ENCODE assay signal across 23 cellular contexts in the genomic region with DNA sequence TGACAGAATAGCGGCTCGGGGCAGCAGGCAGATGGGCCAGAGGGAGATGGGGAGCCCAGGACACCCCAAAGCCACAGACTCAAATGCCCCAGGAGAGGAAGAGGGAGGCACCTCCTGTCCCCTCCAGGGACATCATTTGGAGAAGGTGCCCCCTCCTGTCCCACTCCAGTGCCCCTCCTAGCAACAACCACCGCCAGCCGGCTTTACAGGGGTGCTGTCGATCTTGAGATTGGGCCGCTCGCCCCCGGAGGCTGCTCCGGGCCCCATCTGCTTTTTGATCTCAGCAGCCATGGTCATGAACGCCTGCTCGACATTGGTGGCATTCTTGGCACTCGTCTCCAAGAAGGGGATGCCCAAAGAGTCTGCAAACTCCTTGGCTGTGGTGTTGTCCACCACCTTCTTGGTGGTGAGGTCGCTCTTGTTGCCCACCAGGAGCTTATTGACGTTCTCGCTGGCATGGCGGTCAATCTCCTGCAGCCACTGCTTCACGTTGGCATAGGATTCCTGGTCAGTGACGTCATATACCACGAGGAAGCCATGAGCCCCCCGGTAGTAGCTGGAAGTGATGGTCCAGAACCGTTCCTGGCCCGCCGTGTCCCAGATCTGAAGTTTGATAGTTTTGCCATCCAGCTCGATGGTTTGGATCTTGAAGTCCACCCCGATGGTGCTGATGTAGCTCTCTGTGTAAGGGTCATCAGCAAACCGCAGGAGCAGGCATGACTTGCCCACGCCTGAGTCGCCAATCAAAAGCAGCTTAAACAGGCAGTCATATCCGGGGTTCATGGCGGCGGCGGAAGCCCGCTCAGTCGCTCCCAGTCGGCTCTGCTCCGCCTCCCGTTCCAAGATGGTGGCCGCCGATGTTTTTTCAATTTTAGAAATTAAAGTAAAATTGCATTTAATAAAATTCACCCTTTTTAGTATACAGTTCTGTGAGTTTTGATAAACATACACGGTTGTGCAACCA. TPM values are rescaled to one million over a fixed set of nuclear protein-coding genes. Genes with fewer than 3 reads are reported as not detected.
A peak's percentile ranks its signal among the peaks of the same experiment; 100 is the strongest.
DNase-seq lines count a peak whose midpoint lies in the region; ATAC-seq, FAIRE-seq and TF ChIP-seq lines count a peak whose summit lies in the region.
"Had no signal": no experiment of that assay in that cellular context is flagged by ENCODE, and none has a peak within 500 bp of the region (broad histone marks: within the 10 kb centered on the region; RNA-seq: fewer than 3 reads in every experiment).

No MANE protein-coding gene starts in this region.

- no peaks in the 10 kb centered on the region for H3K36me3 Mint-ChIP-seq in GM23338 (ENCODE audit: low read depth)
- H3K36me3 Mint-ChIP-seq: CD4-positive, alpha-beta memory T cell had no signal

- H2AFZ ChIP-seq in GM23338 (peak overlapping the region; percentile 91), neuronal stem cell (ENCODE audit: low read length) (no peak overlapping the region)

- no peaks in the 10 kb centered on the region for H3F3A ChIP-seq in GM23338 (replicated peaks; ENCODE audit: low read depth)

- no peaks in the 10 kb centered on the region for H3K27me3 ChIP-seq in GM23338 (ENCODE audit: insufficient read depth)
- no peaks in the 10 kb centered on the region for H3K27me3 ChIP-seq in bronchial epithelial cell (ENCODE audit: control insufficient read depth, insufficient read depth, low read length)
- H3K27me3 ChIP-seq in neuronal stem cell (ENCODE audit: control insufficient read depth in 3 of 3, insufficient read depth in 3 of 3, low read depth in 1 of 3, low read length in 3 of 3): peaks cover 0 to 15% (median 0%) of the 10 kb centered on the region in 3 experiments

- H3K23ac ChIP-seq in neuronal stem cell (ENCODE audit: low read depth, low read length, poor library complexity): no peak overlapping the region

- no peak overlapping the region for H3K27ac Mint-ChIP-seq in GM23338
- H3K27ac Mint-ChIP-seq: HFFc6 had no signal

- no peak overlapping the region for H2BK5ac ChIP-seq in neuronal stem cell (ENCODE audit: low read length)

- no peak overlapping the region for H4K91ac ChIP-seq in neuronal stem cell (ENCODE audit: low read depth, low read length, poor library complexity)

- no peak overlapping the region for H2BK12ac ChIP-seq in neuronal stem cell (ENCODE audit: low read length)

- no peaks in the 10 kb centered on the region for H3K79me2 ChIP-seq in GM23338 (replicated peaks; ENCODE audit: insufficient read depth)

- no peaks in the 10 kb centered on the region for H3K4me1 ChIP-seq in GM23338 (ENCODE audit: insufficient read depth)
- no peaks in the 10 kb centered on the region for H3K4me1 ChIP-seq in neuronal stem cell (ENCODE audit: control insufficient read depth in 2 of 2, insufficient read depth in 1 of 2, low read depth in 1 of 2, low read length in 2 of 2)

- no peak overlapping the region for H3K18ac ChIP-seq in neuronal stem cell (ENCODE audit: low read length)

- no peaks in the 10 kb centered on the region for H3K9me2 ChIP-seq in GM23338 (ENCODE audit: insufficient read depth)

- no CpG with 5 or more reads among the region's 40 CpGs for WGBS in neuronal stem cell (ENCODE audit: extremely low coverage in 2 of 2, insufficient read length in 2 of 2, insufficient replicate concordance in 1 of 2), 2 donors

- no peaks in the 10 kb centered on the region for H3K9me3 ChIP-seq in neuronal stem cell (replicated peaks in 1 of 2; ENCODE audit: control insufficient read depth in 2 of 2, insufficient read depth in 1 of 2, low read depth in 1 of 2, low read length in 2 of 2)
- H3K9me3 ChIP-seq: HAP-1 had no signal

- H4K20me1 ChIP-seq in GM23338 (replicated peaks; ENCODE audit: insufficient read depth): no peaks in the 10 kb centered on the region

- H3K14ac ChIP-seq in neuronal stem cell (ENCODE audit: low read length): no peak overlapping the region

- no peak for TF ChIP-seq CTCF in GM23338 (conservative IDR thresholded peaks at IDR 0.05; ENCODE audit: low read depth in 2 of 2)
- no peak for TF ChIP-seq CTCF in bronchial epithelial cell (IDR thresholded peaks at IDR 0.05; ENCODE audit: insufficient read depth, low read length, severe bottlenecking)

- peaks cover 1% of the 10 kb centered on the region for H3K27me3 Mint-ChIP-seq in GM23338 (ENCODE audit: insufficient read depth, low read depth, poor library complexity)

- H3K4me3 ChIP-seq in GM23338 (no peak overlapping the region), bronchial epithelial cell (ENCODE audit: low read depth, low read length) (no peak overlapping the region), neuronal stem cell (ENCODE audit: low read length in 2 of 2) (no peak overlapping the region)
- H3K4me3 ChIP-seq: HAP-1 had no signal

- no peak overlapping the region for H3K4ac ChIP-seq in neuronal stem cell (ENCODE audit: low read length)

- H3K9ac ChIP-seq in neuronal stem cell (ENCODE audit: low read depth, low read length, poor library complexity): peak overlapping the region; percentile 27

- peaks cover 5% of the 10 kb centered on the region; the same call in 1 of the 3 replicates for H3K4me1 Mint-ChIP-seq in GM23338
- H3K4me1 Mint-ChIP-seq: CD4-positive, alpha-beta memory T cell had no signal

- no peak overlapping the region for H3K27ac ChIP-seq in GM23338 (ENCODE audit: low read depth)
- H3K27ac ChIP-seq in neuronal stem cell (replicated peaks; ENCODE audit: low read length): no peak overlapping the region

- FAIRE-seq in bronchial epithelial cell (lab: Jason Lieb, UNC): peak; percentile 85
- FAIRE-seq: GM12891, GM18507, H54 had no signal

- peak overlapping the region; percentile 11 for H2BK15ac ChIP-seq in neuronal stem cell (ENCODE audit: low read length)

- H3K4me3 Mint-ChIP-seq in GM23338: no peak overlapping the region
- H3K4me3 Mint-ChIP-seq: CD4-positive, alpha-beta memory T cell; HFFc6 had no signal

- no peaks in the 10 kb centered on the region for H3K9me3 Mint-ChIP-seq in GM23338
- H3K9me3 Mint-ChIP-seq: CD4-positive, alpha-beta memory T cell; HFFc6 had no signal

- DNase-seq in GM23338 (ENCODE audit: low spot score) (no peak), bronchial epithelial cell (ENCODE audit: low read depth) (no peak), neuronal stem cell (ENCODE audit: low spot score) (no peak), HUDEP-2 (lab: John Stamatoyannopoulos, UW; ENCODE audit: unreplicated experiment in 76 of 76) (no peak)
- no peak for DNase-seq in activated CD4-positive, CD25-positive, alpha-beta regulatory T cell (lab: John Stamatoyannopoulos, UW)
- DNase-seq in stimulated activated naive CD4-positive, alpha-beta T cell (lab: John Stamatoyannopoulos, UW): no peak
- DNase-seq: 8988T; C1 segment of cervical spinal cord; Calu3; CD4-positive, alpha-beta memory T cell; COR-L47; DMS53; DMS79 treated with DMSO at 0.1 percent for 48 hours; GF-D8; GOT3; HFFc6 had no signal

- H3K4me2 ChIP-seq in GM23338 (no peak overlapping the region), neuronal stem cell (ENCODE audit: insufficient read depth, low read length, poor library complexity, severe bottlenecking) (no peak overlapping the region)

- peak overlapping the region; percentile 75 for H2AK5ac ChIP-seq in neuronal stem cell (ENCODE audit: low read depth, low read length)

- H3K36me3 ChIP-seq in GM23338 (ENCODE audit: insufficient read depth) (no peaks in the 10 kb centered on the region), bronchial epithelial cell (ENCODE audit: control insufficient read depth, insufficient read depth, low read length) (no peaks in the 10 kb centered on the region), neuronal stem cell (replicated peaks in 1 of 2; ENCODE audit: control insufficient read depth in 2 of 2, insufficient read depth in 2 of 2, low read length in 2 of 2) (no peaks in the 10 kb centered on the region)
- H3K36me3 ChIP-seq: HAP-1 had no signal

- no peak overlapping the region for H4K8ac ChIP-seq in neuronal stem cell (ENCODE audit: low read depth, low read length)

- ATAC-seq in GM23338: no peak

- H3K79me1 ChIP-seq in neuronal stem cell (ENCODE audit: low read depth, low read length): no peaks in the 10 kb centered on the region

- H2BK120ac ChIP-seq in neuronal stem cell (ENCODE audit: low read depth, low read length): no peak overlapping the region

TF ChIP-seq in GM23338, 12 proteins besides CTCF, POLR2A, EP300 and RAD21 (continues in another document):
- TF ChIP-seq ZNF331 (CRISPR knock-in tag; IDR thresholded peaks at IDR 0.05; ENCODE audit: low read depth): no peak
- TF ChIP-seq, protein P1, sequence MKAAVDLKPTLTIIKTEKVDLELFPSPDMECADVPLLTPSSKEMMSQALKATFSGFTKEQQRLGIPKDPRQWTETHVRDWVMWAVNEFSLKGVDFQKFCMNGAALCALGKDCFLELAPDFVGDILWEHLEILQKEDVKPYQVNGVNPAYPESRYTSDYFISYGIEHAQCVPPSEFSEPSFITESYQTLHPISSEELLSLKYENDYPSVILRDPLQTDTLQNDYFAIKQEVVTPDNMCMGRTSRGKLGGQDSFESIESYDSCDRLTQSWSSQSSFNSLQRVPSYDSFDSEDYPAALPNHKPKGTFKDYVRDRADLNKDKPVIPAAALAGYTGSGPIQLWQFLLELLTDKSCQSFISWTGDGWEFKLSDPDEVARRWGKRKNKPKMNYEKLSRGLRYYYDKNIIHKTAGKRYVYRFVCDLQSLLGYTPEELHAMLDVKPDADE (IDR thresholded peaks at IDR 0.05): no peak

RNA-seq across cellular contexts. Expression of a gene that starts 14.0 kb away (rescaled TPM):
- 0.12 and 0.63 TPM in 2 replicates for total RNA-seq in GM23338 (2014; rRNA removed; shearing (Covaris generic))
- 0.23 and 0.37 TPM in 2 replicates for polyA plus RNA-seq in GM23338 (2016; fragmentation: Nextera tagmentation; extraction: Ambion mirVana)
- under 0.01 TPM in 1 of 2 replicates, not detected in the other for total RNA-seq in bronchial epithelial cell
- 0.01 TPM for polyA plus RNA-seq in neuronal stem cell (2013, experiment 1 of 2)
- 0.01 TPM for polyA plus RNA-seq in neuronal stem cell (2013, experiment 2 of 2)
- total RNA-seq: A673; Calu3; CD4-positive, alpha-beta memory T cell; G401; HFFc6 had no signal
- polyA plus RNA-seq: BJ; CD4-positive, alpha-beta memory T cell had no signal

RNA-seq across cellular contexts. Expression of a gene that starts 44.4 kb away (rescaled TPM):
- 142 and 158 TPM in 2 replicates for total RNA-seq in GM23338 (2014; rRNA removed; shearing (Covaris generic))
- 529 and 593 TPM in 2 replicates for polyA plus RNA-seq in GM23338 (2016; fragmentation: Nextera tagmentation; extraction: Ambion mirVana)
- 108 and 126 TPM in 2 replicates for total RNA-seq in bronchial epithelial cell
- 158 TPM for polyA plus RNA-seq in neuronal stem cell (2013, experiment 1 of 2)
- 162 TPM for polyA plus RNA-seq in neuronal stem cell (2013, experiment 2 of 2)
